ENCODE assay signal across 7 cellular contexts in genomic region chr2:173286153-173286809, GRCh38.
DNase-seq lines count a peak whose midpoint lies in the region; ATAC-seq lines count a peak whose summit lies in the region.

No MANE protein-coding gene starts in this region.

- no peak overlapping the region for H2AFZ ChIP-seq in trophoblast cell (ENCODE audit: insufficient read depth, low read length, poor library complexity)

- H3K4me3 ChIP-seq in trophoblast cell (ENCODE audit: low read depth, low read length): no peak overlapping the region

- no peak overlapping the region for H4K91ac ChIP-seq in trophoblast cell (ENCODE audit: low read depth, low read length)

- no peaks in the 10 kb centered on the region for H3K79me2 ChIP-seq in trophoblast cell (ENCODE audit: control insufficient read depth, insufficient read depth, low read length, poor library complexity)

- no peak overlapping the region for H3K4ac ChIP-seq in trophoblast cell (ENCODE audit: low read depth, low read length)

- no peak overlapping the region for H3K14ac ChIP-seq in trophoblast cell (ENCODE audit: low read length)

- no peaks in the 10 kb centered on the region for H3K27me3 ChIP-seq in trophoblast cell (ENCODE audit: insufficient read depth, low read length)

- H3K36me3 ChIP-seq in trophoblast cell (ENCODE audit: control insufficient read depth in 1 of 2, insufficient read depth in 2 of 2, low read length in 2 of 2): no peaks in the 10 kb centered on the region

- H3K4me2 ChIP-seq in trophoblast cell (ENCODE audit: low read length): no peak overlapping the region

- no peak overlapping the region for H2BK5ac ChIP-seq in trophoblast cell (ENCODE audit: low read depth, low read length, poor library complexity)

- no peak overlapping the region for H4K8ac ChIP-seq in trophoblast cell (ENCODE audit: low read depth, low read length)

- H3K79me1 ChIP-seq in trophoblast cell (ENCODE audit: low read length): no peaks in the 10 kb centered on the region

- H3K27ac ChIP-seq in trophoblast cell (ENCODE audit: low read depth, low read length): no peak overlapping the region

- H4K12ac ChIP-seq in trophoblast cell (ENCODE audit: low read depth, low read length): no peak overlapping the region

- H2AK5ac ChIP-seq in trophoblast cell (ENCODE audit: low read length): no peak overlapping the region

- H3K4me1 ChIP-seq in trophoblast cell (ENCODE audit: control insufficient read depth in 1 of 2, insufficient read depth in 2 of 2, low read length in 2 of 2): no peaks in the 10 kb centered on the region

- H3K23ac ChIP-seq in trophoblast cell (ENCODE audit: low read length): no peak overlapping the region

- no CpG with 5 or more reads among the region's 7 CpGs for WGBS in trophoblast cell (ENCODE audit: extremely low coverage, insufficient coverage, insufficient read length)

- DNase-seq in HuH-7 (ENCODE audit: low spot score): peak; percentile 26
- peak; percentile 54 for DNase-seq in germinal center (ENCODE audit: low spot score)
- no peak for DNase-seq in trophoblast cell
- DNase-seq in DMS153 (lab: John Stamatoyannopoulos, UW): no peak
- DNase-seq in stimulated activated CD4-positive, alpha-beta T cell treated with anti-CD3 and anti-CD28 coated beads, Interleukin-4, amount 100 ng/mL, for 1 hour: no peak

- no peak overlapping the region for H2BK120ac ChIP-seq in trophoblast cell (ENCODE audit: insufficient read depth, low read length, poor library complexity)

- peaks cover 7% of the 10 kb centered on the region for H3K9me3 ChIP-seq in trophoblast cell (ENCODE audit: insufficient read depth, low read depth, low read length)

- ATAC-seq in GM18519 (IDR thresholded peaks at IDR 0.05; ENCODE audit: low FRiP score, unreplicated experiment) (peak; percentile 78), GM21529 (IDR thresholded peaks at IDR 0.05; ENCODE audit: unreplicated experiment) (peak; percentile 87)

- H2BK12ac ChIP-seq in trophoblast cell (ENCODE audit: low read length): no peak overlapping the region

- H3K18ac ChIP-seq in trophoblast cell (ENCODE audit: low read length): no peak overlapping the region

- no peak overlapping the region for H3K9ac ChIP-seq in trophoblast cell (ENCODE audit: low read length)

Comparison
In these comparisons a context has a peak if more than half of its experiments do, and no peak if none do; other contexts are left out.
1. DNase-seq: peak in HuH-7 (single experiment) and germinal center (single experiment); none in trophoblast cell (0 of 2), DMS153 (single experiment) and stimulated activated CD4-positive, alpha-beta T cell treated with anti-CD3 and anti-CD28 coated beads, Interleukin-4, amount 100 ng/mL, for 1 hour (single experiment).